Comparison of ENCODE assay signal across 8 cellular contexts in genomic region chr2:36356199-36356989, GRCh38. TPM values are rescaled to one million over a fixed set of nuclear protein-coding genes. Genes with fewer than 3 reads are reported as not detected.
DNase-seq lines count a peak whose midpoint lies in the region; ATAC-seq and TF ChIP-seq lines count a peak whose summit lies in the region.

No MANE protein-coding gene starts in this region.

- H3K4me3 Mint-ChIP-seq in CD8-positive, alpha-beta memory T cell, result peak overlapping the region; percentile 82 to 98 (median 93)
- H3K4me3 Mint-ChIP-seq in activated CD4-positive, alpha-beta memory T cell treated with anti-CD3 and anti-CD28 coated beads for 36 hours, result peak overlapping the region; percentile 73
- H3K4me3 Mint-ChIP-seq in naive B cell, result peak overlapping the region; percentile 85 to 100 (median 91)

- H3K9me3 ChIP-seq in CD8-positive, alpha-beta memory T cell (ENCODE audit: low read length), result no peaks in the 10 kb centered on the region
- no peaks in the 10 kb centered on the region for H3K9me3 ChIP-seq in tibial artery

- H3K4me1 ChIP-seq in CD8-positive, alpha-beta memory T cell (ENCODE audit: insufficient read depth, low read length), result peaks cover 20% of the 10 kb centered on the region
- H3K4me1 ChIP-seq in tibial artery, result peaks cover 0 to 61% (median 33%) of the 10 kb centered on the region in 4 donors

- POLR2A ChIA-PET in CD8-positive, alpha-beta memory T cell (lab: Charles Lee), result no interaction called here
- POLR2A ChIA-PET in activated CD4-positive, alpha-beta memory T cell treated with anti-CD3 and anti-CD28 coated beads for 36 hours (lab: Charles Lee), result no interaction called here

- intact Hi-C loops in activated CD4-positive, alpha-beta memory T cell treated with anti-CD3 and anti-CD28 coated beads for 36 hours (cut with micrococcal nuclease), result loop anchor here (2.0 to 5.0 kb wide), 4 partner anchors 106 to 379 kb away; partner anchors contain the start of gene FEZ2
- intact Hi-C loops in tibial artery (cut with DNase I; ENCODE audit: low total_unique reads), result loop anchor here (5.0 kb wide), 1 partner anchor 101 kb away; no protein-coding TSS in a partner anchor

- CTCF ChIA-PET in CD8-positive, alpha-beta memory T cell (lab: Charles Lee), result interaction anchor here (1.0 kb wide), 1 partner anchor 18 kb away, joined by 4 read pairs; no protein-coding TSS in a partner anchor
- CTCF ChIA-PET in activated CD4-positive, alpha-beta memory T cell treated with anti-CD3 and anti-CD28 coated beads for 36 hours (lab: Charles Lee), result interaction anchor here (0.7 kb wide), 1 partner anchor 384 kb away, joined by 3 read pairs; no protein-coding TSS in a partner anchor

- peaks cover 0 to 5% (median 0%) of the 10 kb centered on the region in 3 donors for H3K36me3 Mint-ChIP-seq in CD8-positive, alpha-beta memory T cell
- H3K36me3 Mint-ChIP-seq in activated CD4-positive, alpha-beta memory T cell treated with anti-CD3 and anti-CD28 coated beads for 36 hours, result no peaks in the 10 kb centered on the region
- no peaks in the 10 kb centered on the region for H3K36me3 Mint-ChIP-seq in naive B cell

- H3K27ac ChIP-seq in CD8-positive, alpha-beta memory T cell (ENCODE audit: low read depth, low read length), result no peak overlapping the region
- H3K27ac ChIP-seq in tibial artery, result peak overlapping the region; percentile 92 to 97

- TF ChIP-seq CTCF in epithelial cell of proximal tubule (conservative IDR thresholded peaks at IDR 0.05; ENCODE audit: low read depth, low read length) (no peak), tibial artery (IDR thresholded peaks at IDR 0.05) (no peak)

- no peak overlapping the region for H3K27ac Mint-ChIP-seq in CD8-positive, alpha-beta memory T cell
- no peak overlapping the region for H3K27ac Mint-ChIP-seq in activated CD4-positive, alpha-beta memory T cell treated with anti-CD3 and anti-CD28 coated beads for 36 hours
- H3K27ac Mint-ChIP-seq in naive B cell, result peak overlapping the region in 2 of 6 donors; percentile 34 to 85

- H3K36me3 ChIP-seq in CD8-positive, alpha-beta memory T cell (ENCODE audit: insufficient read depth, low read length), result no peaks in the 10 kb centered on the region
- H3K36me3 ChIP-seq in tibial artery, result no peaks in the 10 kb centered on the region

- no peaks in the 10 kb centered on the region for H3K9me3 Mint-ChIP-seq in CD8-positive, alpha-beta memory T cell
- no peaks in the 10 kb centered on the region for H3K9me3 Mint-ChIP-seq in activated CD4-positive, alpha-beta memory T cell treated with anti-CD3 and anti-CD28 coated beads for 36 hours
- no peaks in the 10 kb centered on the region for H3K9me3 Mint-ChIP-seq in naive B cell

- H3K4me1 Mint-ChIP-seq in CD8-positive, alpha-beta memory T cell, result peaks cover 33 to 52% (median 47%) of the 10 kb centered on the region in 3 donors
- peaks cover 35% of the 10 kb centered on the region for H3K4me1 Mint-ChIP-seq in activated CD4-positive, alpha-beta memory T cell treated with anti-CD3 and anti-CD28 coated beads for 36 hours (ENCODE audit: low read depth)
- H3K4me1 Mint-ChIP-seq in naive B cell, result peaks cover 43 to 49% (median 48%) of the 10 kb centered on the region in 3 donors

- H3K27me3 Mint-ChIP-seq in CD8-positive, alpha-beta memory T cell, result peaks cover 4 to 7% of the 10 kb centered on the region in 2 donors
- peaks cover 47% of the 10 kb centered on the region for H3K27me3 Mint-ChIP-seq in activated CD4-positive, alpha-beta memory T cell treated with anti-CD3 and anti-CD28 coated beads for 36 hours
- H3K27me3 Mint-ChIP-seq in naive B cell, result peaks cover 0 to 17% (median 12%) of the 10 kb centered on the region in 3 donors

- peak; percentile 21 for ATAC-seq in GM19463 (IDR thresholded peaks at IDR 0.05; ENCODE audit: unreplicated experiment)
- peak; percentile 16 to 20 for ATAC-seq in naive B cell (ENCODE audit: low read depth in 2 of 2)

- DNase-seq in CD8-positive, alpha-beta memory T cell, result peak; percentile 10 to 54 (median 24)
- DNase-seq in HK-2 (ENCODE audit: unreplicated experiment) (peak; percentile 58), epithelial cell of proximal tubule (ENCODE audit: low read depth) (no peak), naive B cell (peak; percentile 48), tibial artery (peak in 1 of 2 donors; percentile 77), DMS153 treated with DMSO at 0.1 percent for 48 hours (lab: John Stamatoyannopoulos, UW; ENCODE audit: unreplicated experiment) (no peak)
- DNase-seq in activated CD4-positive, alpha-beta memory T cell treated with anti-CD3 and anti-CD28 coated beads for 36 hours, result peak; percentile 53

- peak overlapping the region; percentile 68 for H3K4me3 ChIP-seq in CD8-positive, alpha-beta memory T cell (ENCODE audit: low read length)
- H3K4me3 ChIP-seq in epithelial cell of proximal tubule (ENCODE audit: low read depth, low read length), result peak overlapping the region; percentile 88
- peak overlapping the region; percentile 94 for H3K4me3 ChIP-seq in tibial artery

- peaks cover 4% of the 10 kb centered on the region for H3K27me3 ChIP-seq in CD8-positive, alpha-beta memory T cell (ENCODE audit: insufficient read depth, low read length, poor library complexity, severe bottlenecking)
- no peaks in the 10 kb centered on the region for H3K27me3 ChIP-seq in tibial artery

RNA-seq across cellular contexts. Expression of gene CRIM1, which starts 0.8 kb away (rescaled TPM):
- 10 to 100 TPM; 10.7 to 11.1 TPM for total RNA-seq in CD8-positive, alpha-beta memory T cell
- polyA plus RNA-seq in CD8-positive, alpha-beta memory T cell, result 2.5 TPM
- 1 to 10 TPM; 5.3 to 5.5 TPM for total RNA-seq in activated CD4-positive, alpha-beta memory T cell treated with anti-CD3 and anti-CD28 coated beads for 36 hours
- 123 and 143 TPM in 2 replicates for total RNA-seq in epithelial cell of proximal tubule
- 1 to 10 TPM; 1.1 to 5.3 (median 2.7) TPM for polyA plus RNA-seq in naive B cell (ENCODE audit: low read depth in 6 of 6)

Comparison
In these comparisons a context has a peak if more than half of its experiments do, and no peak if none do; other contexts are left out.
1. DNase-seq: peak in CD8-positive, alpha-beta memory T cell (5 of 5), HK-2 (single experiment), activated CD4-positive, alpha-beta memory T cell treated with anti-CD3 and anti-CD28 coated beads for 36 hours (single experiment) and naive B cell (single experiment); none in epithelial cell of proximal tubule (single experiment) and DMS153 treated with DMSO at 0.1 percent for 48 hours (single experiment).
2. RNA of gene CRIM1, which starts 0.8 kb away (total RNA-seq): 123 to 143 TPM in epithelial cell of proximal tubule; 10.7 to 11.1 TPM in CD8-positive, alpha-beta memory T cell and 5.3 to 5.5 TPM in activated CD4-positive, alpha-beta memory T cell treated with anti-CD3 and anti-CD28 coated beads for 36 hours; every median in the first group is over 10 times any median in the second.
3. Peak in every context shown above with its lines, with median percentiles within 50 percentile points of each other: H3K4me3 ChIP-seq and H3K4me3 Mint-ChIP-seq.